Comparison of ENCODE assay signal across 8 cellular contexts in the genomic region with DNA sequence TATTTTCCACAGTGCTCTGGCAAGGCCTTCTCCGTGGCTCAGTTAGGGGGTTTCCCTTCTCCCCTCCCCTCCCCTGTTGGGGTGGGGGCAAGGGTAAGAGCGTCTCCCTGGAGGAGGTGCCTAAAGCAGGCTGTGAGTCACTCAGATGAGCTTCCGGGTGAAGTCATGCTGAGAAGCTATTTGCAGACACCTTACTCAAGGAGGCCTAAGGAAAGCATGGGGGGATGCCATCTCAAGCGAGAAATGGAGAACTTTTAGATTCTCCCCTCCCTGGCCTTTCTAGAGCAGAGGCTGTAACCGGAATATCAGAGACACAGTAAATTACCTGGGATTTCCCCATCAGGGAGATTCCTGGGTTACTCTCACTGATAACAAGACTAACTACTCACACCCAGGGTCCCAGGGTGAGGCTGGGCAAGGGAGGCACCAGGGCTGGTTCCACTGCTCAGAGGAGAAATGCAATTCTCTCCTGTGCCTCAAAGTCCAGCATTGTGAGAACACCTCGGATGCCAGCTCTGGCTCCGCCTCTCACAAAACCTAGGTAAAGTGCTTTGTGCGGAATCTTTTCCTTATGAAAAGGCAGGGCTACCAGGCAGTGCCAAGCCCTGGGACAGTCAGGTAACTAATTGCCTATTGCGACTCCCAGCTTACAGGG.
DNase-seq lines count a peak whose midpoint lies in the region; ATAC-seq and TF ChIP-seq lines count a peak whose summit lies in the region.

No MANE protein-coding gene starts in this region.

- H3K4me3 ChIP-seq in cardiac muscle cell (no peak overlapping the region), left ventricle myocardium inferior (no peak overlapping the region), adipocyte (ENCODE audit: low read length) (no peak overlapping the region), mucosa of descending colon (no peak overlapping the region), thyroid gland (replicated peaks in 1 of 3) (no peak overlapping the region)

- WGBS in thyroid gland, 2 donors, result 58 to 67% methylated on average over 9 of the region's 9 CpGs

- DNase-seq in cardiac muscle cell (ENCODE audit: low read depth in 1 of 2, low spot score in 1 of 2) (peak in 1 of 2 donors; percentile 58), left ventricle myocardium inferior (no peak), T follicular helper cell (ENCODE audit: low read depth) (peak; percentile 56), adipocyte (ENCODE audit: low read depth) (peak; percentile 29), mucosa of descending colon (peak; percentile 78 to 80 (median 79)), thyroid gland (peak; percentile 31 to 43), OCI-M2 (lab: John Stamatoyannopoulos, UW; ENCODE audit: unreplicated experiment) (no peak)

- no peaks in the 10 kb centered on the region for H3K9me3 ChIP-seq in cardiac muscle cell (ENCODE audit: low read depth)
- H3K9me3 ChIP-seq in left ventricle myocardium inferior (replicated peaks), result no peaks in the 10 kb centered on the region
- no peaks in the 10 kb centered on the region for H3K9me3 ChIP-seq in adipocyte (ENCODE audit: control insufficient read depth, low read length)
- H3K9me3 ChIP-seq in mucosa of descending colon, result no peaks in the 10 kb centered on the region
- H3K9me3 ChIP-seq in thyroid gland, result no peaks in the 10 kb centered on the region

- no peaks in the 10 kb centered on the region for H3K27me3 ChIP-seq in cardiac muscle cell
- H3K27me3 ChIP-seq in left ventricle myocardium inferior (ENCODE audit: low read depth), result no peaks in the 10 kb centered on the region
- no peaks in the 10 kb centered on the region for H3K27me3 ChIP-seq in adipocyte (replicated peaks; ENCODE audit: control insufficient read depth, insufficient read depth, low read length)
- H3K27me3 ChIP-seq in thyroid gland, result no peaks in the 10 kb centered on the region

- H3K27ac ChIP-seq in cardiac muscle cell, result peak overlapping the region; percentile 4
- no peak overlapping the region for H3K27ac ChIP-seq in left ventricle myocardium inferior (replicated peaks)
- no peak overlapping the region for H3K27ac ChIP-seq in thyroid gland

- H3K9ac ChIP-seq in adipocyte (ENCODE audit: low read length), result no peak overlapping the region

- ATAC-seq in HG03432 (IDR thresholded peaks at IDR 0.05; ENCODE audit: unreplicated experiment) (peak; percentile 65), mucosa of descending colon (peak; percentile 95)

- H3K4me1 ChIP-seq in cardiac muscle cell (ENCODE audit: low read depth) (peaks cover 25% of the 10 kb centered on the region), left ventricle myocardium inferior (no peaks in the 10 kb centered on the region), adipocyte (ENCODE audit: control insufficient read depth, insufficient read depth, low read length) (peaks cover 4% of the 10 kb centered on the region), mucosa of descending colon (ENCODE audit: low read depth) (peaks cover 17% of the 10 kb centered on the region), thyroid gland (peaks cover 0 to 3% of the 10 kb centered on the region in 2 donors)

- intact Hi-C loops in left ventricle myocardium inferior (cut with micrococcal nuclease), result no loop called here
- intact Hi-C loops in mucosa of descending colon (cut with DNase I, micrococcal nuclease), result no loop called here
- intact Hi-C loops in thyroid gland (cut with DNase I), result no loop called here

- TF ChIP-seq CTCF in cardiac muscle cell (IDR thresholded peaks at IDR 0.05; ENCODE audit: low read depth, low read length) (no peak), left ventricle myocardium inferior (IDR thresholded peaks at IDR 0.05; ENCODE audit: borderline replicate concordance) (no peak), mucosa of descending colon (IDR thresholded peaks at IDR 0.05) (no peak), thyroid gland (IDR thresholded peaks at IDR 0.05) (no peak)

- TF ChIP-seq POLR2A in thyroid gland (IDR thresholded peaks at IDR 0.05), result no peak

- H3K36me3 ChIP-seq in cardiac muscle cell (no peaks in the 10 kb centered on the region), left ventricle myocardium inferior (no peaks in the 10 kb centered on the region), adipocyte (ENCODE audit: control insufficient read depth, insufficient read depth, low read length, severe bottlenecking) (no peaks in the 10 kb centered on the region), mucosa of descending colon (ENCODE audit: low read depth) (no peaks in the 10 kb centered on the region), thyroid gland (no peaks in the 10 kb centered on the region)

Comparison
In these comparisons a context has a peak if more than half of its experiments do, and no peak if none do; other contexts are left out.
1. DNase-seq: peak in T follicular helper cell (single experiment), adipocyte (single experiment), mucosa of descending colon (3 of 3) and thyroid gland (2 of 2); none in left ventricle myocardium inferior (single experiment) and OCI-M2 (single experiment).